In genomic region chr17:73042225-73042624, GRCh38 we compare ENCODE assay signal across 22 cellular contexts. TPM values are rescaled to one million over a fixed set of nuclear protein-coding genes. Genes with fewer than 3 reads are reported as not detected.
A peak's percentile ranks its signal among the peaks of the same experiment; 100 is the strongest.
DNase-seq lines count a peak whose midpoint lies in the region; ATAC-seq, FAIRE-seq and TF ChIP-seq lines count a peak whose summit lies in the region.
"Had no signal": no experiment of that assay in that cellular context is flagged by ENCODE, and none has a peak within 500 bp of the region (broad histone marks: within the 10 kb centered on the region; RNA-seq: fewer than 3 reads in every experiment).

No MANE protein-coding gene starts in this region.

- H3K27me3 Mint-ChIP-seq in activated CD8-positive, alpha-beta T cell treated with anti-CD3 and anti-CD28 coated beads for 36 hours: no peaks in the 10 kb centered on the region
- H3K27me3 Mint-ChIP-seq: B cell; CD4-positive, alpha-beta T cell had no signal

- H4K91ac ChIP-seq in H1 (replicated peaks; ENCODE audit: insufficient read length, low read length): no peak overlapping the region

- no peak overlapping the region for H2BK120ac ChIP-seq in H1 (replicated peaks; ENCODE audit: low read depth, low read length)

- no peaks in the 10 kb centered on the region for H3K36me3 ChIP-seq in H1 (ENCODE audit: control insufficient read depth in 2 of 4, insufficient read depth in 4 of 4, low read length in 3 of 4)
- no peaks in the 10 kb centered on the region for H3K36me3 ChIP-seq in mucosa of descending colon (ENCODE audit: low read depth)
- H3K36me3 ChIP-seq in small intestine (ENCODE audit: control insufficient read depth in 2 of 2, insufficient read depth in 2 of 2, low read length in 2 of 2): peaks cover 0 to 3% of the 10 kb centered on the region in 2 donors

- H3K4me2 ChIP-seq in H1 (ENCODE audit: insufficient read depth in 1 of 2, low read depth in 2 of 2, low read length in 2 of 2): no peak overlapping the region
- H3K4me2 ChIP-seq: A549; BLaER1 treated with 17β-estradiol and CSF1 and Interleukin-3, amounts not matched to agents 10 nM and 100 nM had no signal

- 71% methylated on average over 5 of the region's 5 CpGs; no CpG with 5 or more reads in 1 of the 2 experiments for WGBS in H1 (ENCODE audit: extremely low coverage in 1 of 2, insufficient coverage in 1 of 2, insufficient read length in 1 of 2, insufficient replicate concordance in 2 of 2, low coverage in 1 of 2, low lambda C conversion rate in 2 of 2, missing lambda C conversion rate in 1 of 2), 2 experiments
- 75 to 92% (median 75%) methylated on average over 5 of the region's 5 CpGs for WGBS in small intestine, 3 donors

- no peak overlapping the region for H3K4me3 ChIP-seq in H1 (ENCODE audit: extremely low read depth in 1 of 4, insufficient read depth in 2 of 4, low read depth in 3 of 4, low read length in 4 of 4)
- no peak overlapping the region for H3K4me3 ChIP-seq in mucosa of descending colon
- H3K4me3 ChIP-seq in small intestine (ENCODE audit: low read depth in 1 of 2, low read length in 2 of 2): no peak overlapping the region
- H3K4me3 ChIP-seq: A549; BLaER1 treated with 17β-estradiol and CSF1 and Interleukin-3, amounts not matched to agents 10 nM and 100 nM had no signal

- no peak overlapping the region for H3K4ac ChIP-seq in H1 (replicated peaks; ENCODE audit: insufficient read length, low read depth, low read length)

- peak; percentile 77 for ATAC-seq in mucosa of descending colon
- no peak for ATAC-seq in HG02973 (IDR thresholded peaks at IDR 0.05; ENCODE audit: unreplicated experiment)
- no peak for ATAC-seq in activated CD8-positive, alpha-beta T cell treated with anti-CD3 and anti-CD28 coated beads for 36 hours
- no peak for ATAC-seq in GM21381 (IDR thresholded peaks at IDR 0.05; ENCODE audit: unreplicated experiment)
- ATAC-seq: A549; CD8-positive, alpha-beta T cell had no signal

- no peak for TF ChIP-seq EP300 in H1 (IDR thresholded peaks at IDR 0.05; ENCODE audit: borderline replicate concordance in 1 of 2, low read depth in 2 of 2, low read length in 2 of 2)

- POLR2A ChIA-PET in H1 (lab: Charles Lee; ENCODE audit: partially characterized antibody): no interaction called here
- POLR2A ChIA-PET in activated CD8-positive, alpha-beta T cell treated with anti-CD3 and anti-CD28 coated beads for 36 hours (lab: Charles Lee): no interaction called here

- H2AK5ac ChIP-seq in H1 (ENCODE audit: low read depth, low read length): no peak overlapping the region

- no peak overlapping the region for H3K18ac ChIP-seq in H1 (ENCODE audit: extremely low read depth, low read length)

- no peak for TF ChIP-seq POLR2A in H1 (IDR thresholded peaks at IDR 0.05; ENCODE audit: control extremely low read depth in 1 of 2, low read depth in 2 of 2, low read length in 2 of 2)

- H3K79me2 ChIP-seq in H1 (ENCODE audit: control insufficient read depth in 1 of 2, insufficient read depth in 2 of 2, low read length in 2 of 2): no peaks in the 10 kb centered on the region

- H3K23me2 ChIP-seq in H1 (ENCODE audit: low read depth, low read length): no peaks in the 10 kb centered on the region

- no peaks in the 10 kb centered on the region for H3K4me1 Mint-ChIP-seq in activated CD8-positive, alpha-beta T cell treated with anti-CD3 and anti-CD28 coated beads for 36 hours (ENCODE audit: low read depth)

- no peaks in the 10 kb centered on the region for H3K27me3 ChIP-seq in H1 (replicated peaks in 1 of 4; ENCODE audit: control insufficient read depth in 3 of 4, extremely low read depth in 1 of 4, insufficient read depth in 3 of 4, low read length in 3 of 4)
- H3K27me3 ChIP-seq in small intestine (ENCODE audit: control insufficient read depth in 2 of 2, insufficient read depth in 2 of 2, low read length in 2 of 2): no peaks in the 10 kb centered on the region
- H3K27me3 ChIP-seq: BLaER1 treated with 17β-estradiol and CSF1 and Interleukin-3, amounts not matched to agents 10 nM and 100 nM had no signal

- H2BK5ac ChIP-seq in H1 (ENCODE audit: low read depth, low read length): no peak overlapping the region

- H4K20me1 ChIP-seq in H1 (replicated peaks in 1 of 2; ENCODE audit: control insufficient read depth in 1 of 2, insufficient read depth in 2 of 2, low read length in 2 of 2): no peaks in the 10 kb centered on the region
- H4K20me1 ChIP-seq: BLaER1 treated with 17β-estradiol and CSF1 and Interleukin-3, amounts not matched to agents 10 nM and 100 nM had no signal

- H3K9me3 ChIP-seq in H1 (ENCODE audit: insufficient read depth in 2 of 2, low read depth in 1 of 2, low read length in 1 of 2): no peaks in the 10 kb centered on the region
- no peaks in the 10 kb centered on the region for H3K9me3 ChIP-seq in mucosa of descending colon
- H3K9me3 ChIP-seq in small intestine (ENCODE audit: control insufficient read depth, low read depth): no peaks in the 10 kb centered on the region
- H3K9me3 ChIP-seq: Caco-2 had no signal

- H3K36me3 Mint-ChIP-seq in activated CD8-positive, alpha-beta T cell treated with anti-CD3 and anti-CD28 coated beads for 36 hours (ENCODE audit: low read depth): peaks cover 20% of the 10 kb centered on the region

- H3K56ac ChIP-seq in H1 (replicated peaks; ENCODE audit: insufficient read length, low read depth, low read length): no peak overlapping the region

- no peak overlapping the region for H2BK20ac ChIP-seq in H1 (ENCODE audit: low read length)

- H3K27ac Mint-ChIP-seq in activated CD8-positive, alpha-beta T cell treated with anti-CD3 and anti-CD28 coated beads for 36 hours: no peak overlapping the region
- H3K27ac Mint-ChIP-seq: B cell; CD4-positive, alpha-beta T cell; CD8-positive, alpha-beta T cell had no signal

- no peak overlapping the region for H2AFZ ChIP-seq in H1 (ENCODE audit: low read length)

- no peaks in the 10 kb centered on the region for H3K79me1 ChIP-seq in H1 (ENCODE audit: low read depth, low read length)

- no peak overlapping the region for H3K14ac ChIP-seq in H1 (ENCODE audit: insufficient read length)

- H3K9me3 Mint-ChIP-seq in activated CD8-positive, alpha-beta T cell treated with anti-CD3 and anti-CD28 coated beads for 36 hours: peaks cover 8% of the 10 kb centered on the region

- TF ChIP-seq RAD21 in H1 (IDR thresholded peaks at IDR 0.05 in 1 of 2, conservative IDR thresholded peaks at IDR 0.05 in 1 of 2; ENCODE audit: low read depth in 2 of 2, low read length in 2 of 2): no peak

- no peak for DNase-seq in HTR-8/SVneo (ENCODE audit: insufficient read length, low spot score)
- no peak for DNase-seq in H1 (ENCODE audit: low read depth in 1 of 2, low spot score in 2 of 2)
- no peak for DNase-seq in mucosa of descending colon
- DNase-seq in small intestine: peak; percentile 22
- no peak for DNase-seq in activated CD8-positive, alpha-beta T cell treated with anti-CD3 and anti-CD28 coated beads for 36 hours
- DNase-seq: AML-193; Calu3; CD4-positive, alpha-beta T cell; CD8-positive, alpha-beta T cell; DMS79 treated with DMSO at 0.1 percent for 48 hours; GF-D8 had no signal

- no peak for TF ChIP-seq CTCF in H1 (IDR thresholded peaks at IDR 0.05; ENCODE audit: control extremely low read depth in 1 of 3, insufficient read depth in 1 of 3, low read depth in 1 of 3, low read length in 3 of 3)
- TF ChIP-seq CTCF in mucosa of descending colon (IDR thresholded peaks at IDR 0.05): no peak
- TF ChIP-seq CTCF in activated CD8-positive, alpha-beta T cell treated with anti-CD3 and anti-CD28 coated beads for 36 hours (IDR thresholded peaks at IDR 0.05): no peak

- intact Hi-C loops in mucosa of descending colon (cut with DNase I, micrococcal nuclease): no loop called here
- intact Hi-C loops in activated CD8-positive, alpha-beta T cell treated with anti-CD3 and anti-CD28 coated beads for 36 hours (cut with micrococcal nuclease): no loop called here

- H4K5ac ChIP-seq in H1 (ENCODE audit: insufficient read length, low read depth, low read length): no peak overlapping the region

- H3K27ac ChIP-seq in H1 (ENCODE audit: low read depth, low read length): no peak overlapping the region
- H3K27ac ChIP-seq in small intestine (ENCODE audit: low read depth in 1 of 2, low read length in 1 of 2): no peak overlapping the region
- H3K27ac ChIP-seq: 22Rv1; A549; BLaER1 treated with 17β-estradiol and CSF1 and Interleukin-3, amounts not matched to agents 10 nM and 100 nM; C4-2B had no signal

- H3K9ac ChIP-seq in H1 (replicated peaks in 1 of 4; ENCODE audit: extremely low read depth in 1 of 4, low read depth in 3 of 4, low read length in 3 of 4): no peak overlapping the region
- H3K9ac ChIP-seq: BLaER1 treated with 17β-estradiol and CSF1 and Interleukin-3, amounts not matched to agents 10 nM and 100 nM had no signal

- H2BK15ac ChIP-seq in H1 (ENCODE audit: low read length): no peak overlapping the region

- FAIRE-seq in HTR-8/SVneo (lab: Jason Lieb, UNC): peak; percentile 91
- peak; percentile 13 for FAIRE-seq in H1 (lab: Jason Lieb, UNC)
- no peak for FAIRE-seq in small intestine (lab: Jason Lieb, UNC)
- FAIRE-seq: D721Med, G401.6, GM12891 had no signal

- CTCF ChIA-PET in H1 (lab: Charles Lee; ENCODE audit: partially characterized antibody): interaction anchor here (1.0 kb wide), 1 partner anchor 9 kb away, joined by 3 read pairs; no protein-coding TSS in a partner anchor
- CTCF ChIA-PET in activated CD8-positive, alpha-beta T cell treated with anti-CD3 and anti-CD28 coated beads for 36 hours (lab: Charles Lee): interaction anchor here (3.0 kb wide), 1 partner anchor 56 kb away, joined by 9 read pairs; no protein-coding TSS in a partner anchor

- no peak overlapping the region for H3K4me3 Mint-ChIP-seq in activated CD8-positive, alpha-beta T cell treated with anti-CD3 and anti-CD28 coated beads for 36 hours
- H3K4me3 Mint-ChIP-seq: B cell; CD4-positive, alpha-beta T cell; CD8-positive, alpha-beta T cell had no signal

- H3K23ac ChIP-seq in H1 (ENCODE audit: insufficient read length): no peak overlapping the region

- H3K4me1 ChIP-seq in H1 (replicated peaks in 1 of 4; ENCODE audit: control insufficient read depth in 3 of 4, insufficient read depth in 4 of 4, low read length in 3 of 4): no peaks in the 10 kb centered on the region
- H3K4me1 ChIP-seq in mucosa of descending colon (ENCODE audit: low read depth): no peaks in the 10 kb centered on the region
- peaks cover 0 to 3% of the 10 kb centered on the region in 2 donors for H3K4me1 ChIP-seq in small intestine (ENCODE audit: control insufficient read depth in 2 of 2, insufficient read depth in 1 of 2, low read depth in 1 of 2, low read length in 1 of 2)
- H3K4me1 ChIP-seq: BLaER1 treated with 17β-estradiol and CSF1 and Interleukin-3, amounts not matched to agents 10 nM and 100 nM; Caco-2 had no signal

- no peak overlapping the region for H4K8ac ChIP-seq in H1 (ENCODE audit: extremely low read depth, insufficient read depth, low read length)

- no peak overlapping the region for H2BK12ac ChIP-seq in H1 (ENCODE audit: low read depth, low read length)

RNA-seq across cellular contexts. Expression of gene SLC39A11, which starts 50.3 kb away (rescaled TPM):
- total RNA-seq in H1 (2021; fragmentation: NEBNext Ultra II Directional; extraction: Animal tissue kit (Norgen Biotek cat#: 25700)): 19.1 and 19.6 TPM in 2 replicates
- 12.2 and 17.9 TPM in 2 replicates for polyA plus RNA-seq in H1 (2011; rRNA removed)
- 10.6 TPM for polyA plus RNA-seq in H1 (2011; cell fraction: cytosol; rRNA removed)
- 22.0 TPM for polyA plus RNA-seq in H1 (2011; cell fraction: nucleus; rRNA removed)
- 12.8 to 16.8 TPM (median 15.2 TPM) in 4 replicates for polyA plus RNA-seq in H1 (2012, experiment 1 of 2)
- 6.8 TPM for polyA plus RNA-seq in H1 (2012, experiment 2 of 2)
- polyA plus RNA-seq in H1 (2013, experiment 1 of 2): 10.8 TPM
- polyA plus RNA-seq in H1 (2013, experiment 2 of 2): 13.1 TPM
- polyA minus RNA-seq in H1 (2011; rRNA and poly(A)+ RNA removed): 29.6 and 35.7 TPM in 2 replicates
- polyA minus RNA-seq in H1 (2011; cell fraction: cytosol; rRNA and poly(A)+ RNA removed): 8.4 TPM
- 40.7 TPM for polyA minus RNA-seq in H1 (2011; cell fraction: nucleus; rRNA and poly(A)+ RNA removed)
- 10 to 100 TPM; 31.6 to 71.6 (median 51.6) TPM for total RNA-seq in mucosa of descending colon
- 10 to 100 TPM in 1 of 3 donors, 1 to 10 TPM in 2; 2.7 to 15.6 (median 6.9) TPM for polyA plus RNA-seq in small intestine
- total RNA-seq in activated CD8-positive, alpha-beta T cell treated with anti-CD3 and anti-CD28 coated beads for 36 hours: 10 to 100 TPM; 14.4 to 14.9 TPM
